ENCODE assay signal across 7 cellular contexts in the genomic region with DNA sequence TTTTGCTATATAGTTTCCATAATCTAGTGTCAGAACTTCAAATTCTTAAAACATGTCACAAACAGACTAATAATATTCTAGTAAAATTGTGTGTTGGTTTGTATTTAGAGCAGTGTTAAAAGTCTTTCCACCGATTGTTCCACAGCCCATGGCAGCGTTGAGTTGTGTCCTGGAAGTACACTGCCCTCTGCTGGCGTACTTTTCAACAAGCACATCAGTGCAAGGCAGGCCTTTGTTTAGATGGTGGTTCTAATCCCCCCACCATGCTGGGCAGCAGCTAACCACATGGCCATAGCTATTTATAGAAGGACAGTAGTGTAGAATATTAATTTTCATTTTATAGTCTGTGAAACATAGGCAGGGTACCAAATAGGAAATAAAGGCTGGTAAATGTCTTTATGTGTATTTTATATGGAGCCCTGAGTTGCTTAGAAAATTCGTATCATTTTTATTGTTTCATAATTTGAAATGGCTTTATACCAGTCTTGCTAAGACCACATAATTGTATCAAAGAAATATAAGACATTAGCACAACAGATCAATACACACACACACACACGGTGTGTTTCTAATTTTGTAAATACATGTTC.
DNase-seq lines count a peak whose midpoint lies in the region; ATAC-seq and TF ChIP-seq lines count a peak whose summit lies in the region.

No MANE protein-coding gene starts in this region.

- H3K9me3 ChIP-seq in SU-DHL-6 (ENCODE audit: insufficient read depth, low read length): no peaks in the 10 kb centered on the region

- no peak overlapping the region for H3K4me2 ChIP-seq in SU-DHL-6 (ENCODE audit: low read depth, low read length, poor library complexity, severe bottlenecking)

- no peak overlapping the region for H3K9ac ChIP-seq in SU-DHL-6 (ENCODE audit: low read length)

- DNase-seq in GM13977 (ENCODE audit: low spot score) (peak; percentile 26), NCI-H128 (lab: John Stamatoyannopoulos, UW; ENCODE audit: unreplicated experiment) (peak; percentile 46), amniotic epithelial cell (ENCODE audit: low read depth) (peak; percentile 74), left cardiac atrium (peak; percentile 77), retina (peak; percentile 75)

- H3K79me2 ChIP-seq in SU-DHL-6 (ENCODE audit: insufficient read depth, low read length): no peaks in the 10 kb centered on the region

- H2AFZ ChIP-seq in SU-DHL-6 (ENCODE audit: low read depth, low read length, severe bottlenecking): peak overlapping the region; percentile 35

- intact Hi-C loops in left cardiac atrium (cut with DNase I): loop anchor here in 1 of 2 donors (2.0 to 5.0 kb wide), 2 partner anchors 145 to 965 kb away; no protein-coding TSS in a partner anchor

- in situ Hi-C loops in GM13977 (cut with MboI; ENCODE audit: low pct_unique_long_range_greater_than_20kb, low sequenced_read_pairs, unreplicated experiment): no loop called here

- H3K9me2 ChIP-seq in SU-DHL-6 (replicated peaks; ENCODE audit: insufficient read depth, low read length): no peaks in the 10 kb centered on the region

- no peak overlapping the region for H3K27ac ChIP-seq in SU-DHL-6 (ENCODE audit: low read depth, low read length)

- peak; percentile 83 for TF ChIP-seq CTCF in GM13977 (IDR thresholded peaks at IDR 0.05; ENCODE audit: extremely low read depth, insufficient read depth, missing control alignments)
- peak; percentile 69 for TF ChIP-seq CTCF in SU-DHL-6 (IDR thresholded peaks at IDR 0.05; ENCODE audit: insufficient read depth, low read length, poor library complexity, severe bottlenecking)

- H3K27me3 ChIP-seq in SU-DHL-6 (ENCODE audit: low read length): no peaks in the 10 kb centered on the region

- no peaks in the 10 kb centered on the region for H4K20me1 ChIP-seq in SU-DHL-6 (ENCODE audit: low read depth, low read length)

- no peaks in the 10 kb centered on the region for H3F3A ChIP-seq in SU-DHL-6 (ENCODE audit: insufficient read depth)

- ATAC-seq in HG02678 (IDR thresholded peaks at IDR 0.05; ENCODE audit: unreplicated experiment) (peak; percentile 92), left cardiac atrium (peak; percentile 83 to 92)

- no peaks in the 10 kb centered on the region for H3K36me3 ChIP-seq in SU-DHL-6 (ENCODE audit: low read length)

- no peak overlapping the region for H3K4me3 ChIP-seq in SU-DHL-6 (ENCODE audit: insufficient read depth, low read length, poor library complexity, severe bottlenecking)

Comparison
In these comparisons a context has a peak if more than half of its experiments do, and no peak if none do; other contexts are left out.
1. DNase-seq: peak in every context shown above with its lines; median percentile 77 in left cardiac atrium; 75 in retina; 74 in amniotic epithelial cell; 46 in NCI-H128; 26 in GM13977.